Comparison of ENCODE assay signal across 8 cellular contexts in the genomic region with DNA sequence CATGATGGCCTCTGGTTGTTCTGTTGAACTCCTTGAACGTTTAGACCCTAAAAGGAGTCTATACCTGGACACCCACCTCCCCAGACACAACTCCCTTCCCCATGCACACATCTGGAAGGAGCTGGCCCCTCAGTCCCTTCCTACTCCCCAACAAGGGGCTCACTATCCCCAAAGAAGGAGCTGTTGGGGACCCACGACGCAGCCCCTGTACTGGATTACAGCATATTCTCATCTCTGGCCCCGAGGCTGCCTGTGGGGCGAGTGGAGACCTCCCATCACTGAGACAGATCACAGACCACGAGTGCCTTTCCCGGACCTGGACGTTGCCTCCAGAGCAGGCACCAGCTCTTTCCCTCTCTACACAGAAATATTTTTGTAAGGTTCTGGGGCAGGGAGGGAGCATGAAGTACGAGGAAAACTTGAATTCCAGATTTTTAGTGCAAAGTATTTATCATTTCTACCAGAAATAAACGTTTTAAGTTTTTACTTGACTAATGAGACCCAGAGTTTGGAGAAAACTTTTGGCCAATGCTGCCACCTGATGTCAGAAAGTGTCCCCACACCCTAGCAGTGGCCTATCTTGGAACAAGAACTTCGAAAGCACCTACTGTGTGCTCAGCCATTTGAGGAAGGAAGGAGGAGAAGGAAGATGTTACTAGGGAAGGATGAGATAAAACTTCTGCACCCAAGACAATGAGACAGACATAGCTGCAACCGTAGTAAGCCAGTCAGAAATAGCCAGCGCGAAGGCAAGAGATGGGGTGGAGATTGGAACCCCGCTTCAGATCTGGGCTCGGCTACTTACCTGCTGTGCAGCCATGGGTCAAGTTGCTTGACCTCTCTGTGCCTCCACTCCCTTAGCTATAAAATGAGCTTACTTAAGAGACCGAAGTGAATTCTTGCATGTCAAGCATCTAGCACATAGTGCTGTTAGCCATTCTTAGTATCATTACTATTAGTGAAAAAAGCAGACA. TPM values are rescaled to one million over a fixed set of nuclear protein-coding genes. Genes with fewer than 3 reads are reported as not detected.
DNase-seq lines count a peak whose midpoint lies in the region; ATAC-seq and TF ChIP-seq lines count a peak whose summit lies in the region.

No MANE protein-coding gene starts in this region.

- no peak overlapping the region for H2BK5ac ChIP-seq in mesenchymal stem cell (ENCODE audit: low read depth, low read length, poor library complexity, severe bottlenecking)

- H3K4me1 ChIP-seq in mesenchymal stem cell (ENCODE audit: control insufficient read depth, insufficient read depth, low read depth, low read length) = peaks cover 17% of the 10 kb centered on the region

- no peak overlapping the region for H3K4ac ChIP-seq in mesenchymal stem cell (ENCODE audit: low read depth in 1 of 2, low read length in 2 of 2)

- H3K9ac ChIP-seq in mesenchymal stem cell (ENCODE audit: low read length) = peak overlapping the region; percentile 21

- H3K9me3 ChIP-seq in mesenchymal stem cell (ENCODE audit: control insufficient read depth, low read length) = no peaks in the 10 kb centered on the region
- H3K9me3 ChIP-seq in T-helper 17 cell (ENCODE audit: control insufficient read depth, low read length, poor library complexity, severe bottlenecking) = no peaks in the 10 kb centered on the region

- peaks cover 36 to 71% of the 10 kb centered on the region in 2 experiments for H3K36me3 ChIP-seq in mesenchymal stem cell (ENCODE audit: control insufficient read depth in 1 of 2, insufficient read depth in 2 of 2, low read depth in 1 of 2, low read length in 2 of 2)

- no peak overlapping the region for H3K4me2 ChIP-seq in mesenchymal stem cell (ENCODE audit: low read length, poor library complexity, severe bottlenecking)

- no peak overlapping the region for H4K8ac ChIP-seq in mesenchymal stem cell (ENCODE audit: low read length)

- no peak overlapping the region for H2BK15ac ChIP-seq in mesenchymal stem cell (ENCODE audit: low read depth, poor library complexity, severe bottlenecking)

- H3K4me1 Mint-ChIP-seq in T-helper 17 cell = peaks cover 2% of the 10 kb centered on the region

- no peak for DNase-seq in HFF-Myc (ENCODE audit: extremely low read depth, low read depth)
- peak; percentile 49 for DNase-seq in astrocyte of the hippocampus (ENCODE audit: low read depth, low spot score)
- peak; percentile 49 for DNase-seq in mesenchymal stem cell
- no peak for DNase-seq in SHP77 treated with DMSO at 0.1 percent for 48 hours (lab: John Stamatoyannopoulos, UW)
- DNase-seq in stimulated activated CD8-positive, alpha-beta memory T cell treated with anti-CD3 and anti-CD28 coated beads, Interleukin-4, amount 100 ng/mL, for 48 hours = no peak
- DNase-seq in T-helper 17 cell = no peak

- no peak overlapping the region for H3K4me3 Mint-ChIP-seq in T-helper 17 cell

- no peak overlapping the region for H3K18ac ChIP-seq in mesenchymal stem cell (ENCODE audit: low read depth in 1 of 2, low read length in 2 of 2)

- H3K27me3 ChIP-seq in mesenchymal stem cell (ENCODE audit: control insufficient read depth in 1 of 2, insufficient read depth in 1 of 2, low read length in 2 of 2) = peaks cover 0 to 32% of the 10 kb centered on the region in 2 experiments

- H3K27ac Mint-ChIP-seq in T-helper 17 cell = no peak overlapping the region

- H2BK120ac ChIP-seq in mesenchymal stem cell (ENCODE audit: low read depth, low read length) = no peak overlapping the region

- no peak overlapping the region for H3K23ac ChIP-seq in mesenchymal stem cell (ENCODE audit: low read length in 2 of 2)

- peaks cover 50% of the 10 kb centered on the region for H3K27me3 Mint-ChIP-seq in T-helper 17 cell

- ATAC-seq in GM18873 (IDR thresholded peaks at IDR 0.05; ENCODE audit: low FRiP score, unreplicated experiment) (no peak), T-helper 17 cell (no peak)

- H3K4me3 ChIP-seq in HFF-Myc (replicated peaks; ENCODE audit: low read depth, low read length) (no peak overlapping the region), mesenchymal stem cell (ENCODE audit: insufficient read depth in 1 of 2, low read depth in 1 of 2, low read length in 2 of 2) (no peak overlapping the region)

- H3K27ac ChIP-seq in C4-2B (no peak overlapping the region), mesenchymal stem cell (ENCODE audit: low read length, poor library complexity, severe bottlenecking) (no peak overlapping the region)

- H2BK12ac ChIP-seq in mesenchymal stem cell (ENCODE audit: low read length in 2 of 2) = peak overlapping the region in 1 of 2 experiments; percentile 35

- H3K79me1 ChIP-seq in mesenchymal stem cell (replicated peaks; ENCODE audit: low read length, poor library complexity, severe bottlenecking) = peaks cover 2% of the 10 kb centered on the region

- H4K91ac ChIP-seq in mesenchymal stem cell (ENCODE audit: low read length) = no peak overlapping the region

- H3K36me3 Mint-ChIP-seq in T-helper 17 cell (ENCODE audit: low read depth) = peaks cover 5% of the 10 kb centered on the region

- H2AFZ ChIP-seq in mesenchymal stem cell (ENCODE audit: low read depth, low read length) = no peak overlapping the region

- TF ChIP-seq CTCF in C4-2B (conservative IDR thresholded peaks at IDR 0.05) (peak; percentile 65), HFF-Myc (IDR thresholded peaks at IDR 0.05; ENCODE audit: low read depth, low read length, missing control alignments) (peak; percentile 60)

- H2AK5ac ChIP-seq in mesenchymal stem cell (ENCODE audit: low read length, severe bottlenecking) = no peak overlapping the region

- WGBS in mesenchymal stem cell = 65% methylated on average over 15 of the region's 17 CpGs

- H3K14ac ChIP-seq in mesenchymal stem cell (ENCODE audit: low read length in 2 of 2) = no peak overlapping the region

RNA-seq across cellular contexts. Expression of a gene that starts 10.2 kb away (rescaled TPM):
- polyA plus RNA-seq in mesenchymal stem cell (2013, experiment 1 of 2) = 0.04 TPM
- 0.04 TPM for polyA plus RNA-seq in mesenchymal stem cell (2013, experiment 2 of 2)
- not detected for total RNA-seq in T-helper 17 cell

RNA-seq across cellular contexts. Expression of a gene that starts 18.9 kb away (rescaled TPM):
- 50.9 TPM for polyA plus RNA-seq in mesenchymal stem cell (2013, experiment 1 of 2)
- polyA plus RNA-seq in mesenchymal stem cell (2013, experiment 2 of 2) = 50.4 TPM
- total RNA-seq in T-helper 17 cell = 1 to 10 TPM; 1.3 to 3.8 TPM

Comparison
In these comparisons a context has a peak if more than half of its experiments do, and no peak if none do; other contexts are left out.
1. DNase-seq: peak in astrocyte of the hippocampus (single experiment) and mesenchymal stem cell (single experiment); none in HFF-Myc (single experiment), SHP77 treated with DMSO at 0.1 percent for 48 hours (single experiment), stimulated activated CD8-positive, alpha-beta memory T cell treated with anti-CD3 and anti-CD28 coated beads, Interleukin-4, amount 100 ng/mL, for 48 hours (single experiment) and T-helper 17 cell (0 of 3).